8 cellular contexts compared by ENCODE assay signal in the genomic region with DNA sequence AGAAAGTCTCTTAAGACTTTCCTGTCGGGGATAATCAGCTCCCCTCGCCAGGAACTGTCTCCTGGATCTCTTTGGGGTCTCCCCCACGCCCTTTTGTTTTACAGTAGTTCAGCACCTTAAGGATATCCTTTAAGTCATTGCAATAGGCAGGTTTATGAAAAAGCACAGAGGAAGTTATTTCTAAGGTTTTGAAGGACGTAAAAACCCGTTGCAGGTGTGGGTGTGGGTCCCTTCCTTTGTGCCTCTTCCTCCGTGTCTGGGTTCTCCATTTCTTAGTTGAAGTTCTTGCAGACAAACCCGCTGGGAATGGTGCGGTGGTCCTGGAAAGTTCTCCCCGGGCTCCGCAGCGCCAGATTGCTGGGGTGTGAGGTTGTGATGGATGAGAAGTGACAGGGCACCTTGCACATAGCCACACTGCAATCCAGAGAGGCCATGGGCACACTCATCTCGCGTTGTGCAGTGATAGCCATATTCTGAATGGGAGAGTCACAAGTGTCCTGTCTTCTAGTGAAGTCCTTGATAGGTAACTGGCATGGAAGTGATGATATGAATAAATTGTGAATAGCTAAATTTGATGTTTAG.
A peak's percentile ranks its signal among the peaks of the same experiment; 100 is the strongest.
DNase-seq lines count a peak whose midpoint lies in the region; ATAC-seq, FAIRE-seq and TF ChIP-seq lines count a peak whose summit lies in the region.

No MANE protein-coding gene starts in this region.

- DNase-seq in NCI-H526 (lab: John Stamatoyannopoulos, UW), result peak; percentile 21 to 51
- no peak for DNase-seq in NCI-H526 treated with DMSO at 0.1 percent for 48 hours (lab: John Stamatoyannopoulos, UW)
- DNase-seq in SK-N-MC (ENCODE audit: low read depth, low spot score), result no peak
- no peak for DNase-seq in esophagus muscularis mucosa (ENCODE audit: extremely low spot score)
- no peak for DNase-seq in pancreas
- no peak for DNase-seq in activated effector memory CD4-positive, alpha-beta T cell treated with Interleukin-2 at 50 U/mL for 16 hours
- no peak for DNase-seq in DMS 273 treated with DMSO at 0.1 percent for 48 hours (lab: John Stamatoyannopoulos, UW)

- TF ChIP-seq CTCF in esophagus muscularis mucosa (IDR thresholded peaks at IDR 0.05) (no peak), pancreas (IDR thresholded peaks at IDR 0.05) (no peak)

- WGBS in esophagus muscularis mucosa, result 43% methylated on average over 13 of the region's 13 CpGs
- 17 to 26% methylated on average over 13 of the region's 13 CpGs for WGBS in pancreas, 2 donors

- H3K4me1 ChIP-seq in esophagus muscularis mucosa (peaks cover 10 to 25% (median 20%) of the 10 kb centered on the region in 4 donors), pancreas (peaks cover 0 to 3% (median 0%) of the 10 kb centered on the region in 3 donors)

- no peak overlapping the region for H3K27ac ChIP-seq in SK-N-MC
- peak overlapping the region; percentile 76 to 94 (median 86) for H3K27ac ChIP-seq in esophagus muscularis mucosa (replicated peaks in 1 of 4)
- peak overlapping the region in 2 of 4 donors; percentile 49 to 69 for H3K27ac ChIP-seq in pancreas

- ATAC-seq in pancreas, result peak in 1 of 4 donors; percentile 15
- ATAC-seq in GM19397 (IDR thresholded peaks at IDR 0.05; ENCODE audit: unreplicated experiment), result no peak

- no peak for FAIRE-seq in pancreas (lab: Jason Lieb, UNC)

- TF ChIP-seq EP300 in esophagus muscularis mucosa (IDR thresholded peaks at IDR 0.05), result no peak

- no peak for TF ChIP-seq POLR2A in esophagus muscularis mucosa (IDR thresholded peaks at IDR 0.05; ENCODE audit: low read depth)

- no peaks in the 10 kb centered on the region for H3K27me3 ChIP-seq in esophagus muscularis mucosa
- H3K27me3 ChIP-seq in pancreas, result no peaks in the 10 kb centered on the region

- intact Hi-C loops in esophagus muscularis mucosa (cut with DNase I) (loop anchor here (5.0 kb wide), 2 partner anchors 49 to 324 kb away; no protein-coding TSS in a partner anchor), pancreas (cut with DNase I) (no loop called here)

- H3K9ac ChIP-seq in SK-N-MC (ENCODE audit: insufficient read length), result peak overlapping the region; percentile 79

- no peaks in the 10 kb centered on the region for H3K9me3 ChIP-seq in SK-N-MC (ENCODE audit: low read depth, low read length)
- H3K9me3 ChIP-seq in esophagus muscularis mucosa, result no peaks in the 10 kb centered on the region
- no peaks in the 10 kb centered on the region for H3K9me3 ChIP-seq in pancreas

- H3K4me3 ChIP-seq in SK-N-MC (peak overlapping the region; percentile 97), esophagus muscularis mucosa (peak overlapping the region; percentile 74 to 97 (median 86)), pancreas (peak overlapping the region; percentile 51 to 73 (median 62))

- H3K36me3 ChIP-seq in SK-N-MC (ENCODE audit: insufficient read depth, low read length), result no peaks in the 10 kb centered on the region
- H3K36me3 ChIP-seq in esophagus muscularis mucosa, result no peaks in the 10 kb centered on the region
- no peaks in the 10 kb centered on the region for H3K36me3 ChIP-seq in pancreas

Comparison
In these comparisons a context has a peak if more than half of its experiments do, and no peak if none do; other contexts are left out.
1. DNase-seq: peak in NCI-H526 (2 of 2); none in NCI-H526 treated with DMSO at 0.1 percent for 48 hours (single experiment), SK-N-MC (single experiment), esophagus muscularis mucosa (single experiment), pancreas (0 of 6), activated effector memory CD4-positive, alpha-beta T cell treated with Interleukin-2 at 50 U/mL for 16 hours (single experiment) and DMS 273 treated with DMSO at 0.1 percent for 48 hours (single experiment).
2. Peak in every context shown above with its lines, with median percentiles within 50 percentile points of each other: H3K4me3 ChIP-seq.